In genomic region chr5:51468196-51468595, GRCh38 we compare ENCODE assay signal across 1 cellular context.
TF ChIP-seq lines count a peak whose summit lies in the region.

No MANE protein-coding gene starts in this region.

TF ChIP-seq in WTC11, 78 proteins besides CTCF, POLR2A, EP300 and RAD21 (continued from another document):
- TF ChIP-seq, protein P1, sequence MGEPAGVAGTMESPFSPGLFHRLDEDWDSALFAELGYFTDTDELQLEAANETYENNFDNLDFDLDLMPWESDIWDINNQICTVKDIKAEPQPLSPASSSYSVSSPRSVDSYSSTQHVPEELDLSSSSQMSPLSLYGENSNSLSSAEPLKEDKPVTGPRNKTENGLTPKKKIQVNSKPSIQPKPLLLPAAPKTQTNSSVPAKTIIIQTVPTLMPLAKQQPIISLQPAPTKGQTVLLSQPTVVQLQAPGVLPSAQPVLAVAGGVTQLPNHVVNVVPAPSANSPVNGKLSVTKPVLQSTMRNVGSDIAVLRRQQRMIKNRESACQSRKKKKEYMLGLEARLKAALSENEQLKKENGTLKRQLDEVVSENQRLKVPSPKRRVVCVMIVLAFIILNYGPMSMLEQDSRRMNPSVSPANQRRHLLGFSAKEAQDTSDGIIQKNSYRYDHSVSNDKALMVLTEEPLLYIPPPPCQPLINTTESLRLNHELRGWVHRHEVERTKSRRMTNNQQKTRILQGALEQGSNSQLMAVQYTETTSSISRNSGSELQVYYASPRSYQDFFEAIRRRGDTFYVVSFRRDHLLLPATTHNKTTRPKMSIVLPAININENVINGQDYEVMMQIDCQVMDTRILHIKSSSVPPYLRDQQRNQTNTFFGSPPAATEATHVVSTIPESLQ (CRISPR knock-in tag; IDR thresholded peaks at IDR 0.05), result no peak
- no peak for TF ChIP-seq FOXP4 (CRISPR knock-in tag; IDR thresholded peaks at IDR 0.05)
- TF ChIP-seq TCF7 (CRISPR knock-in tag; IDR thresholded peaks at IDR 0.05; ENCODE audit: low read depth), result no peak
- TF ChIP-seq, protein P2, sequence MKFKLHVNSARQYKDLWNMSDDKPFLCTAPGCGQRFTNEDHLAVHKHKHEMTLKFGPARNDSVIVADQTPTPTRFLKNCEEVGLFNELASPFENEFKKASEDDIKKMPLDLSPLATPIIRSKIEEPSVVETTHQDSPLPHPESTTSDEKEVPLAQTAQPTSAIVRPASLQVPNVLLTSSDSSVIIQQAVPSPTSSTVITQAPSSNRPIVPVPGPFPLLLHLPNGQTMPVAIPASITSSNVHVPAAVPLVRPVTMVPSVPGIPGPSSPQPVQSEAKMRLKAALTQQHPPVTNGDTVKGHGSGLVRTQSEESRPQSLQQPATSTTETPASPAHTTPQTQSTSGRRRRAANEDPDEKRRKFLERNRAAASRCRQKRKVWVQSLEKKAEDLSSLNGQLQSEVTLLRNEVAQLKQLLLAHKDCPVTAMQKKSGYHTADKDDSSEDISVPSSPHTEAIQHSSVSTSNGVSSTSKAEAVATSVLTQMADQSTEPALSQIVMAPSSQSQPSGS (CRISPR knock-in tag; IDR thresholded peaks at IDR 0.05; ENCODE audit: borderline replicate concordance, low read depth), result no peak
- TF ChIP-seq AFF4 (CRISPR knock-in tag; IDR thresholded peaks at IDR 0.05; ENCODE audit: borderline replicate concordance), result no peak
